1 cellular context compared by ENCODE assay signal in genomic region chr16:4760221-4760910, GRCh38.
TF ChIP-seq lines count a peak whose summit lies in the region.

No MANE protein-coding gene starts in this region.

TF ChIP-seq in HepG2, 621 proteins besides CTCF, POLR2A, EP300 and RAD21:
- TF ChIP-seq RBFOX2 (IDR thresholded peaks at IDR 0.05; ENCODE audit: low read depth, low read length) (peak; percentile 53), SOX6 (IDR thresholded peaks at IDR 0.05) (no peak), SOX6 (CRISPR knock-in tag; IDR thresholded peaks at IDR 0.05) (no peak), ZMYM2 (CRISPR knock-in tag; IDR thresholded peaks at IDR 0.05) (no peak), AGO2 (optimal IDR thresholded peaks at IDR 0.05; ENCODE audit: low read depth, low read length) (peak; percentile 71), JUN (CRISPR knock-in tag; IDR thresholded peaks at IDR 0.05) (no peak)
